Comparison of ENCODE assay signal across 9 cellular contexts in the genomic region with DNA sequence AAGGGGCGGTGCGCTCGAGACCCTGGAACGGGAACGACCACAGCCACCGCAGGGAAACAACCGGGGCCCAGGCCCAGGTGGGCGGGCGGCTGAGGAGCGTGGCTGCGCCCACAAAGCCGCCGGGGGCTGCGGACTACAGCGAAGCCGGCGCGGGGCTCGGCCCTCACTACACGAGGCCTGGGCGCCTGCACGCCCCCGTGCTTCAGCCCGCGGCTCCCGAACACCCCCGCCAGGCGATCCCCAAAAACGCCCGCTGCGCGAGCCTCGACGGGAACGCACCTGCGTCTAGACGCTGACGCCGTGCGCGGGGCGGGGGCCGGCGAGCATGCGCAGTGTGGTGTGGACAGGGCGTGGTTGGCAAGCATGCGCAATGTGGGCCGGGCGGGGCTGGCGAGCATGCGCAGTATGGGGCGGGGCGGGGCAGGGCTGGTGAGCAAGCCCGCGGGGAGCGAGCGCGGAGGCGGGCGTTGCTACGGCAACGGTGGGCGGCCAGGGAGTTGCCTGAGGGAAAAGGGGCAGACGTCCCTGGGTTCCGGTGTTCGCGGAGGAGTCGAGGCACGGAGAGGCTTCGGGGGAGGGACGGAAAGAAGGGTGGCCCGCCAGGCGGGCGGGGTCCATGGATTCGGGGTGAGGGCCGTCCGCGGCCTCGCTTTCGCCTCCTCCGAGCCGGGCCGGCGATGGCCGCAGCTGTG. TPM values are rescaled to one million over a fixed set of nuclear protein-coding genes. Genes with fewer than 3 reads are reported as not detected.
DNase-seq lines count a peak whose midpoint lies in the region; ATAC-seq, FAIRE-seq and TF ChIP-seq lines count a peak whose summit lies in the region.
"Had no signal": no experiment of that assay in that cellular context is flagged by ENCODE, and none has a peak within 500 bp of the region (broad histone marks: within the 10 kb centered on the region; RNA-seq: fewer than 3 reads in every experiment).

RNF32 (plus strand) TSS at position 518 of the 692 bp plus-strand sequence. CDS start 3,104 bp downstream, outside the sequence.

- no peak within 1 kb of the TSS for H3K14ac ChIP-seq in H1 (ENCODE audit: insufficient read length)

- DNase-seq in C1 segment of cervical spinal cord (lab: John Stamatoyannopoulos, UW), result peak; percentile 21 to 95 (median 83)
- peak; percentile 51 for DNase-seq in NCI-H82 treated with DMSO at 0.1 percent for 48 hours (lab: John Stamatoyannopoulos, UW; ENCODE audit: unreplicated experiment)
- DNase-seq in activated CD8-positive, alpha-beta memory T cell treated with anti-CD3 and anti-CD28 coated beads for 48 hours (ENCODE audit: low read depth in 2 of 3, low spot score in 2 of 3), result peak; percentile 97 to 100 (median 98)
- peak; percentile 89 to 99 for DNase-seq in H1 (ENCODE audit: low read depth in 1 of 2, low spot score in 2 of 2)
- DNase-seq in midbrain (lab: John Stamatoyannopoulos, UW), result peak; percentile 90
- peak; percentile 88 to 96 for DNase-seq in stimulated activated CD8-positive, alpha-beta memory T cell treated with anti-CD3 and anti-CD28 coated beads, Interleukin-15, amount 100 ng/mL, for 4 hours (ENCODE audit: low read depth in 2 of 2)

- peak within 1 kb of the TSS; percentile 82 for H3K27ac ChIP-seq in H1 (ENCODE audit: low read depth, low read length)

- peak within 1 kb of the TSS; percentile 40; the same call in 1 of the 2 replicates for H2BK15ac ChIP-seq in H1 (ENCODE audit: low read length)

- H3K9ac ChIP-seq in H1 (replicated peaks in 1 of 4; ENCODE audit: extremely low read depth in 1 of 4, low read depth in 3 of 4, low read length in 3 of 4), result peak within 1 kb of the TSS; percentile 57 to 86 (median 70)

- CTCF ChIA-PET in H1 (lab: Charles Lee; ENCODE audit: partially characterized antibody), result interaction anchor here (0.8 to 1.6 kb wide), 4 partner anchors 10 to 195 kb away, joined by 3 to 10 read pairs (median 3); no protein-coding TSS in a partner anchor

- no peak for TF ChIP-seq RAD21 in H1 (IDR thresholded peaks at IDR 0.05 in 1 of 2, conservative IDR thresholded peaks at IDR 0.05 in 1 of 2; ENCODE audit: low read depth in 2 of 2, low read length in 2 of 2)

- 6% methylated on average over 27 of the region's 85 CpGs; no CpG with 5 or more reads in 1 of the 2 experiments for WGBS in H1 (ENCODE audit: extremely low coverage in 1 of 2, insufficient coverage in 1 of 2, insufficient read length in 1 of 2, insufficient replicate concordance in 2 of 2, low coverage in 1 of 2, low lambda C conversion rate in 2 of 2, missing lambda C conversion rate in 1 of 2), 2 experiments

- H4K5ac ChIP-seq in H1 (ENCODE audit: insufficient read length, low read depth, low read length), result peak within 1 kb of the TSS; percentile 48

- peak within 1 kb of the TSS; percentile 54; the same call in 1 of the 2 replicates for H2BK5ac ChIP-seq in H1 (ENCODE audit: low read depth, low read length)

- H3K79me1 ChIP-seq in H1 (ENCODE audit: low read depth, low read length), result no peaks in the 10 kb centered on the region

- H2BK20ac ChIP-seq in H1 (ENCODE audit: low read length), result no peak within 1 kb of the TSS

- peak within 1 kb of the TSS; percentile 89; the same call in 1 of the 2 replicates for H2AK5ac ChIP-seq in H1 (ENCODE audit: low read depth, low read length)

- peak within 1 kb of the TSS; percentile 90 for H2AFZ ChIP-seq in H1 (ENCODE audit: low read length)

- POLR2A ChIA-PET in H1 (lab: Charles Lee; ENCODE audit: partially characterized antibody), result interaction anchor here (0.6 to 1.4 kb wide), 4 partner anchors 10 to 944 kb away, joined by 3 to 6 read pairs (median 4); no protein-coding TSS in a partner anchor

- FAIRE-seq in H1 (lab: Jason Lieb, UNC), result no peak
- FAIRE-seq: colon had no signal

- H2BK120ac ChIP-seq in H1 (replicated peaks; ENCODE audit: low read depth, low read length), result no peak within 1 kb of the TSS

- peak within 1 kb of the TSS; percentile 17; the same call in 1 of the 2 replicates for H2BK12ac ChIP-seq in H1 (ENCODE audit: low read depth, low read length)

- peak in 1 of 2 experiments; percentile 4; a peak in 1 of 3 replicates for TF ChIP-seq EP300 in H1 (IDR thresholded peaks at IDR 0.05; ENCODE audit: borderline replicate concordance in 1 of 2, low read depth in 2 of 2, low read length in 2 of 2)

- peaks cover 7% of the 10 kb centered on the region; the same call in 1 of the 2 replicates for H3K23me2 ChIP-seq in H1 (ENCODE audit: low read depth, low read length)

- TF ChIP-seq POLR2A in H1 (IDR thresholded peaks at IDR 0.05; ENCODE audit: control extremely low read depth in 1 of 2, low read depth in 2 of 2, low read length in 2 of 2), result peak in 1 of 2 experiments; percentile 76; a peak in 2 of 3 replicates

- peaks cover 0 to 8% (median 2%) of the 10 kb centered on the region in 4 experiments; a peak in 5 of 7 replicates for H3K4me1 ChIP-seq in H1 (replicated peaks in 1 of 4; ENCODE audit: control insufficient read depth in 3 of 4, insufficient read depth in 4 of 4, low read length in 3 of 4)

- TF ChIP-seq CTCF in H1 (IDR thresholded peaks at IDR 0.05; ENCODE audit: control extremely low read depth in 1 of 3, insufficient read depth in 1 of 3, low read depth in 1 of 3, low read length in 3 of 3), result no peak

- no peak within 1 kb of the TSS for H3K23ac ChIP-seq in H1 (ENCODE audit: insufficient read length)

- H4K91ac ChIP-seq in H1 (replicated peaks; ENCODE audit: insufficient read length, low read length), result peak within 1 kb of the TSS; percentile 62

- H3K36me3 ChIP-seq in H1 (ENCODE audit: control insufficient read depth in 2 of 4, insufficient read depth in 4 of 4, low read length in 3 of 4), result no peaks in the 10 kb centered on the region

- peak within 1 kb of the TSS; percentile 76 for H3K4ac ChIP-seq in H1 (replicated peaks; ENCODE audit: insufficient read length, low read depth, low read length)

- peak within 1 kb of the TSS; percentile 96 for H4K8ac ChIP-seq in H1 (ENCODE audit: extremely low read depth, insufficient read depth, low read length)

- H3K9me3 ChIP-seq in H1 (ENCODE audit: insufficient read depth in 2 of 2, low read depth in 1 of 2, low read length in 1 of 2), result peaks cover 0 to 6% of the 10 kb centered on the region in 2 experiments; a peak in 1 of 4 replicates

- peaks cover 0 to 9% (median 7%) of the 10 kb centered on the region in 4 experiments; a peak in 5 of 7 replicates for H3K27me3 ChIP-seq in H1 (replicated peaks in 1 of 4; ENCODE audit: control insufficient read depth in 3 of 4, extremely low read depth in 1 of 4, insufficient read depth in 3 of 4, low read length in 3 of 4)

- H3K18ac ChIP-seq in H1 (ENCODE audit: extremely low read depth, low read length), result peak within 1 kb of the TSS; percentile 93

- H3K56ac ChIP-seq in H1 (replicated peaks; ENCODE audit: insufficient read length, low read depth, low read length), result peak within 1 kb of the TSS; percentile 14

- ATAC-seq in GM19328 (IDR thresholded peaks at IDR 0.05; ENCODE audit: unreplicated experiment), result peak; percentile 82
- ATAC-seq in HG03520 (IDR thresholded peaks at IDR 0.05; ENCODE audit: unreplicated experiment), result peak; percentile 84

- no peaks in the 10 kb centered on the region for H4K20me1 ChIP-seq in H1 (replicated peaks in 1 of 2; ENCODE audit: control insufficient read depth in 1 of 2, insufficient read depth in 2 of 2, low read length in 2 of 2)

- peaks cover 3 to 9% of the 10 kb centered on the region in 2 experiments; a peak in 3 of 4 replicates for H3K79me2 ChIP-seq in H1 (ENCODE audit: control insufficient read depth in 1 of 2, insufficient read depth in 2 of 2, low read length in 2 of 2)

- H3K4me3 ChIP-seq in H1 (ENCODE audit: extremely low read depth in 1 of 4, insufficient read depth in 2 of 4, low read depth in 3 of 4, low read length in 4 of 4), result peak within 1 kb of the TSS; percentile 57 to 78 (median 72)

- peak within 1 kb of the TSS; percentile 82 to 86 for H3K4me2 ChIP-seq in H1 (ENCODE audit: insufficient read depth in 1 of 2, low read depth in 2 of 2, low read length in 2 of 2)

TF ChIP-seq in H1, 55 proteins besides CTCF, POLR2A, EP300 and RAD21 (continues in another document):
- TF ChIP-seq BRCA1 (IDR thresholded peaks at IDR 0.05; ENCODE audit: low read depth, low read length) (no peak), TAF7 (optimal IDR thresholded peaks at IDR 0.05; ENCODE audit: borderline replicate concordance, low read depth, low read length) (no peak), TAF1 (IDR thresholded peaks at IDR 0.05; ENCODE audit: low read depth, low read length) (peak; percentile 57; the same call in 1 of the 2 replicates), NRF1 (IDR thresholded peaks at IDR 0.05; ENCODE audit: low read depth, low read length) (peak; percentile 93), FOSL1 (IDR thresholded peaks at IDR 0.05; ENCODE audit: insufficient read depth, low read depth, low read length) (no peak), CBX5 (IDR thresholded peaks at IDR 0.05; ENCODE audit: low read depth, low read length) (no peak), TCF12 (IDR thresholded peaks at IDR 0.05; ENCODE audit: low read depth, low read length) (peak; percentile 20; the same call in 1 of the 2 replicates), SIN3A (conservative IDR thresholded peaks at IDR 0.05 in 1 of 2, IDR thresholded peaks at IDR 0.05 in 1 of 2; ENCODE audit: low read depth in 1 of 2, low read length in 2 of 2) (peak in 1 of 2 experiments; percentile 71; a peak in 2 of 4 replicates), CHD1 (IDR thresholded peaks at IDR 0.05; ENCODE audit: low read depth, low read length) (no peak), RXRA (IDR thresholded peaks at IDR 0.05; ENCODE audit: insufficient read depth, low read depth, low read length) (no peak), ZNF274 (IDR thresholded peaks at IDR 0.05; ENCODE audit: borderline replicate concordance, extremely low read depth, low read length) (no peak), YY1 (IDR thresholded peaks at IDR 0.05; ENCODE audit: low read depth, low read length) (peak; percentile 80), SP1 (IDR thresholded peaks at IDR 0.05; ENCODE audit: low read depth, low read length) (no peak), SAP30 (IDR thresholded peaks at IDR 0.05; ENCODE audit: insufficient read depth, insufficient replicate concordance, low read length) (no peak), CREB1 (IDR thresholded peaks at IDR 0.05) (peak; percentile 73), TEAD4 (IDR thresholded peaks at IDR 0.05; ENCODE audit: low read depth, low read length) (no peak), CEBPB (IDR thresholded peaks at IDR 0.05; ENCODE audit: low read depth, low read length) (no peak)

RNA-seq across cellular contexts. Expression of gene RNF32, which starts in this region (rescaled TPM):
- 0.67 and 1.2 TPM in 2 replicates for total RNA-seq in H1 (2021; fragmentation: NEBNext Ultra II Directional; extraction: Animal tissue kit (Norgen Biotek cat#: 25700))
- 0.48 and 0.72 TPM in 2 replicates for polyA plus RNA-seq in H1 (2011; rRNA removed)
- 0.97 TPM for polyA plus RNA-seq in H1 (2011; cell fraction: cytosol; rRNA removed)
- polyA plus RNA-seq in H1 (2011; cell fraction: nucleus; rRNA removed), result 1.0 TPM
- polyA plus RNA-seq in H1 (2012, experiment 1 of 2), result 0.56 to 1.6 TPM (median 0.93 TPM) in 4 replicates
- 0.42 TPM for polyA plus RNA-seq in H1 (2012, experiment 2 of 2)
- polyA plus RNA-seq in H1 (2013, experiment 1 of 2), result 1.4 TPM
- 1.6 TPM for polyA plus RNA-seq in H1 (2013, experiment 2 of 2)
- 0.46 and 0.57 TPM in 2 replicates for polyA minus RNA-seq in H1 (2011; rRNA and poly(A)+ RNA removed)
- polyA minus RNA-seq in H1 (2011; cell fraction: cytosol; rRNA and poly(A)+ RNA removed), result not detected
- polyA minus RNA-seq in H1 (2011; cell fraction: nucleus; rRNA and poly(A)+ RNA removed), result 1.2 TPM

Comparison
In these comparisons a context has a peak if more than half of its experiments do, and no peak if none do; other contexts are left out.
1. Peak in every context shown above with its lines: DNase-seq, ATAC-seq, H3K4me3 ChIP-seq and H3K27ac ChIP-seq.